Comparison of ENCODE assay signal across 12 cellular contexts in the genomic region with DNA sequence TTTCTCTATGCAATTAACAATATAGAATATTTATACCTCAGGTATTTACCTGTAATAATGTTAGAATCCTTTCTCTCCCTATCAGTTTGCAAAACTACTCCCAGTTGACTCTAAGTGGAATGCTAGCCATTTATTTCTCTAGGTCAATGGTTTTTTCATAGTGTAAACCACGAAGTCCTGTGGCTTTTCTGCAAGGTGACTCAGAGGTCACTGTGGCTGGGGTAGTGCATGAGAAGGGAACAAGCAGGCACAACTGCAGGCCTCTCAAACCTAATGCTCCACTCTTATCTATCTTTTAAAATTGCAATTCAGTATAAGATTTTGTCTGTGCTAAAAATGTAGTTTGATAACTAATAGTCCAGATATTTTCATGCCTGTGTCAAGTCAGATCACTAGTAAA.
DNase-seq lines count a peak whose midpoint lies in the region; ATAC-seq and TF ChIP-seq lines count a peak whose summit lies in the region.
"Had no signal": no experiment of that assay in that cellular context is flagged by ENCODE, and none has a peak within 500 bp of the region (broad histone marks: within the 10 kb centered on the region; RNA-seq: fewer than 3 reads in every experiment).

No MANE protein-coding gene starts in this region.

- no peak overlapping the region for H3K4me3 ChIP-seq in mesendoderm (ENCODE audit: low read length)
- no peak overlapping the region for H3K4me3 ChIP-seq in MM.1S (ENCODE audit: low read length)
- H3K4me3 ChIP-seq: right atrium auricular region, tibial nerve had no signal

- no peaks in the 10 kb centered on the region for H3K79me1 ChIP-seq in mesendoderm (ENCODE audit: low read length)

- H3K9ac ChIP-seq in mesendoderm (ENCODE audit: low read length): no peak overlapping the region
- H3K9ac ChIP-seq in MM.1S (ENCODE audit: low read length): no peak overlapping the region

- H4K8ac ChIP-seq in mesendoderm (ENCODE audit: low read depth, low read length): no peak overlapping the region

- H3K9me2 ChIP-seq in MM.1S (replicated peaks; ENCODE audit: insufficient read depth, low read length): no peaks in the 10 kb centered on the region

- no peak overlapping the region for H3K4me2 ChIP-seq in mesendoderm (ENCODE audit: low read length)
- H3K4me2 ChIP-seq in MM.1S (ENCODE audit: low read depth, low read length): no peak overlapping the region

- no peak for TF ChIP-seq CTCF in MM.1S (IDR thresholded peaks at IDR 0.05; ENCODE audit: low read length)

- H3K79me2 ChIP-seq in mesendoderm (ENCODE audit: control insufficient read depth, insufficient read depth, low read length) (no peaks in the 10 kb centered on the region), MM.1S (ENCODE audit: low read length) (no peaks in the 10 kb centered on the region)

- H3K4me1 ChIP-seq in mesendoderm (ENCODE audit: control insufficient read depth, low read depth, low read length) (no peaks in the 10 kb centered on the region), MM.1S (ENCODE audit: low read length) (no peaks in the 10 kb centered on the region)
- H3K4me1 ChIP-seq: right atrium auricular region, tibial nerve had no signal

- no peak overlapping the region for H3K18ac ChIP-seq in mesendoderm (ENCODE audit: low read length)

- ATAC-seq in HG02884 (IDR thresholded peaks at IDR 0.05; ENCODE audit: unreplicated experiment): no peak

- DNase-seq in EH (ENCODE audit: low read depth) (peak; percentile 73), HT1080 (ENCODE audit: low read depth) (peak; percentile 65), amniotic epithelial cell (ENCODE audit: low read depth) (peak; percentile 66), mesendoderm (no peak), GM19240 (ENCODE audit: insufficient read length, low spot score) (no peak), MM.1S (no peak), DMS 273 treated with DMSO at 0.1 percent for 48 hours (lab: John Stamatoyannopoulos, UW) (no peak)
- DNase-seq: activated gamma-delta T cell treated with Interleukin-2 at 50 U/mL for 16 hours, dermis blood vessel endothelial cell had no signal

- no peak overlapping the region for H2BK120ac ChIP-seq in mesendoderm (ENCODE audit: low read depth, low read length)

- H3K4ac ChIP-seq in mesendoderm (ENCODE audit: low read depth, low read length): peak overlapping the region; percentile 36

- H3K56ac ChIP-seq in mesendoderm (ENCODE audit: low read length): no peak overlapping the region

- no peak overlapping the region for H2AFZ ChIP-seq in MM.1S (ENCODE audit: low read length)

- no peaks in the 10 kb centered on the region for H3F3A ChIP-seq in MM.1S (ENCODE audit: insufficient read depth, low read length)

- no peaks in the 10 kb centered on the region for H3K27me3 ChIP-seq in mesendoderm (ENCODE audit: insufficient read depth, low read length, poor library complexity)
- no peaks in the 10 kb centered on the region for H3K27me3 ChIP-seq in MM.1S (replicated peaks; ENCODE audit: insufficient read depth, low read length)
- H3K27me3 ChIP-seq: right atrium auricular region, tibial nerve had no signal

- WGBS in mesendoderm (ENCODE audit: extremely low coverage, insufficient coverage, low lambda C conversion rate): no CpG with 5 or more reads among the region's 1 CpG

- no peak overlapping the region for H2BK15ac ChIP-seq in mesendoderm (replicated peaks; ENCODE audit: low read depth)

- H4K5ac ChIP-seq in mesendoderm (ENCODE audit: low read length): no peak overlapping the region

- H3K23ac ChIP-seq in mesendoderm (ENCODE audit: low read length): no peak overlapping the region

- no peaks in the 10 kb centered on the region for H4K20me1 ChIP-seq in MM.1S (ENCODE audit: insufficient read depth, low read length)

- H3K27ac ChIP-seq in mesendoderm (ENCODE audit: low read depth, low read length): no peak overlapping the region
- no peak overlapping the region for H3K27ac ChIP-seq in MM.1S (ENCODE audit: low read length)
- H3K27ac ChIP-seq: right atrium auricular region, tibial nerve had no signal

- no peaks in the 10 kb centered on the region for H3K9me3 ChIP-seq in MM.1S (replicated peaks; ENCODE audit: insufficient read depth, low read length)
- H3K9me3 ChIP-seq: right atrium auricular region, tibial nerve had no signal

- H2BK5ac ChIP-seq in mesendoderm (ENCODE audit: low read length): no peak overlapping the region

- H3K36me3 ChIP-seq in mesendoderm (ENCODE audit: control insufficient read depth, insufficient read depth, low read length): no peaks in the 10 kb centered on the region
- H3K36me3 ChIP-seq in MM.1S (replicated peaks; ENCODE audit: insufficient read depth, low read length): no peaks in the 10 kb centered on the region
- H3K36me3 ChIP-seq: right atrium auricular region had no signal

- H2AK5ac ChIP-seq in mesendoderm (ENCODE audit: low read length): no peak overlapping the region

Comparison
In these comparisons a context has a peak if more than half of its experiments do, and no peak if none do; other contexts are left out.
1. DNase-seq: peak in EH (single experiment), HT1080 (single experiment) and amniotic epithelial cell (single experiment); none in mesendoderm (single experiment), GM19240 (single experiment), MM.1S (single experiment) and DMS 273 treated with DMSO at 0.1 percent for 48 hours (single experiment).